Comparison of ENCODE assay signal across 1 cellular context in the genomic region with DNA sequence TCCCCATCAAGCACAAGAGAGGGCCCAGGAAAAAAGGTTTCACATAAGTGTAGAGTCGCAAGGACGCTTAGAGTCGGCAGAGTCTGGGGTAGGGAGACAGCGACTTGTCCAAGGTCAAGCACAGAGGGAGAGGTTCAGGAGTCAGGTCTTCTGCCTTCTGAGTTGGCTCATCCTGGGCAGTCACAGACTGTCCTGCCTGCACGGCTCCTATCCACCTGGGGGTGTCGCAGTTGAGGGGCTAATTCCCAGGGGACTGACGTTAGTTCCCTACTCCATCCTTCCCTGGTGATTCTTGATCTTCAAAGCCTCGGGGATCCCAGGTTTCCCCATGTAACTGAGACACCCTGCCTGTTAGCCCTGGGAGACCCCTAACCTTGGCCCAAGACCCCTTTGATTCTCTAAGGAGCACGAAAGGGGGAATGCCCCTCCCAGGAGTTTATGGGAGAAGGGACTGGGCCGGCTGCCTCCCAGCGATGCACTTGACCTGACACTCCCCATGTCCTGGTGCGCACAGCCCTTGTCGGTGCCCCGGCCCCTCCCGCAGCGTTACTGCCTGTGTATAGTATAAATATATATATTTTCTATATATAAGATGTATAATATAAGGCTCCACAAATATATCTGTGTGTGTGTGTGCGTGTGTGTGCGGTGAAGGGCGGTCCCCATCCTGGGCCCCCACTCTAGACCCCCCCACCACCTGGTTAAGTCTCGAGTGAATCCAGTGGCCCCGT.
A peak's percentile ranks its signal among the peaks of the same experiment; 100 is the strongest.
TF ChIP-seq lines count a peak whose summit lies in the region.

No MANE protein-coding gene starts in this region.

TF ChIP-seq in HepG2, 621 proteins besides CTCF, POLR2A, EP300 and RAD21:
- TF ChIP-seq SATB2 (CRISPR knock-in tag; IDR thresholded peaks at IDR 0.05) (no peak), FOXK2 (IDR thresholded peaks at IDR 0.05) (no peak), ZNF205 (CRISPR knock-in tag; IDR thresholded peaks at IDR 0.05) (no peak), SMAD9 (CRISPR knock-in tag; IDR thresholded peaks at IDR 0.05) (no peak), SYNCRIP (IDR thresholded peaks at IDR 0.05; ENCODE audit: insufficient read depth, low read depth, low read length) (no peak), ZNF460 (CRISPR knock-in tag; IDR thresholded peaks at IDR 0.05; ENCODE audit: borderline replicate concordance) (no peak), GATAD1 (CRISPR knock-in tag; IDR thresholded peaks at IDR 0.05) (no peak), CHCHD3 (CRISPR knock-in tag; IDR thresholded peaks at IDR 0.05) (no peak), ZNF781 (CRISPR knock-in tag; IDR thresholded peaks at IDR 0.05; ENCODE audit: borderline replicate concordance, not compliant biosample characterization) (no peak), YY1 (IDR thresholded peaks at IDR 0.05; ENCODE audit: insufficient read depth, insufficient replicate concordance, low read depth, low read length) (no peak), SMC3 (IDR thresholded peaks at IDR 0.05; ENCODE audit: low read length) (peak; percentile 51; the same call in 1 of the 2 replicates), ZNF496 (CRISPR knock-in tag; IDR thresholded peaks at IDR 0.05; ENCODE audit: insufficient replicate concordance) (no peak), STAG1 (CRISPR knock-in tag; IDR thresholded peaks at IDR 0.05) (peak; percentile 41; the same call in 1 of the 2 replicates), XRCC5 (optimal IDR thresholded peaks at IDR 0.05; ENCODE audit: low read length) (peak; percentile 50), ZKSCAN8 (CRISPR knock-in tag; IDR thresholded peaks at IDR 0.05; ENCODE audit: borderline replicate concordance) (no peak), ZNF574 (CRISPR knock-in tag; IDR thresholded peaks at IDR 0.05) (peak; percentile 27; the same call in 1 of the 2 replicates), ZNF562 (CRISPR knock-in tag; IDR thresholded peaks at IDR 0.05; ENCODE audit: borderline replicate concordance) (no peak), HIVEP1 (CRISPR knock-in tag; IDR thresholded peaks at IDR 0.05) (no peak), GMEB2 (CRISPR knock-in tag; IDR thresholded peaks at IDR 0.05; ENCODE audit: low read depth) (no peak), ZNF709 (CRISPR knock-in tag; IDR thresholded peaks at IDR 0.05) (no peak), ZNF816 (CRISPR knock-in tag; IDR thresholded peaks at IDR 0.05; ENCODE audit: borderline replicate concordance) (no peak), NKX3-1 (CRISPR knock-in tag; IDR thresholded peaks at IDR 0.05) (no peak), KLF11 (CRISPR knock-in tag; IDR thresholded peaks at IDR 0.05) (no peak), ZBTB8A (CRISPR knock-in tag; IDR thresholded peaks at IDR 0.05; ENCODE audit: borderline replicate concordance, low read depth) (no peak), ZNF879 (CRISPR knock-in tag; IDR thresholded peaks at IDR 0.05) (no peak), CREBL2 (CRISPR knock-in tag; IDR thresholded peaks at IDR 0.05; ENCODE audit: borderline replicate concordance) (no peak), ZNF75D (CRISPR knock-in tag; IDR thresholded peaks at IDR 0.05; ENCODE audit: borderline replicate concordance) (no peak), CC2D1A (CRISPR knock-in tag; IDR thresholded peaks at IDR 0.05) (no peak), TMF1 (CRISPR knock-in tag; IDR thresholded peaks at IDR 0.05; ENCODE audit: low read depth) (no peak), ZNF597 (CRISPR knock-in tag; IDR thresholded peaks at IDR 0.05) (no peak), BHLHE40 (IDR thresholded peaks at IDR 0.05; ENCODE audit: low read length) (no peak)
- TF ChIP-seq, protein P1, sequence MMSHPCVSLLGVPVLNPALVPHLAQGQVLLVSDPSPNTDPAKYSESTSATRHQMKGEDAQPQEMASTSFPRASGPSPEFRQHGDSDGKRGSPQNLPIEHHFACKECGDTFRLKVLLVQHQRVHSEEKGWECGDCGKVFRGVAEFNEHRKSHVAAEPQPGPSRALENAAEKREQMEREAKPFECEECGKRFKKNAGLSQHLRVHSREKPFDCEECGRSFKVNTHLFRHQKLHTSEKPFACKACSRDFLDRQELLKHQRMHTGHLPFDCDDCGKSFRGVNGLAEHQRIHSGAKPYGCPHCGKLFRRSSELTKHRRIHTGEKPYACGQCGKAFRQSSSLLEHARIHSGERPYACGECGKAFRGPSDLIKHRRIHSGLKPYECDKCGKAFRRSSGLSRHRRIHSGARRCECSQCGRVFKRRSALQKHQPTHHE (CRISPR knock-in tag; IDR thresholded peaks at IDR 0.05; ENCODE audit: borderline replicate concordance): no peak
- TF ChIP-seq, protein P2, sequence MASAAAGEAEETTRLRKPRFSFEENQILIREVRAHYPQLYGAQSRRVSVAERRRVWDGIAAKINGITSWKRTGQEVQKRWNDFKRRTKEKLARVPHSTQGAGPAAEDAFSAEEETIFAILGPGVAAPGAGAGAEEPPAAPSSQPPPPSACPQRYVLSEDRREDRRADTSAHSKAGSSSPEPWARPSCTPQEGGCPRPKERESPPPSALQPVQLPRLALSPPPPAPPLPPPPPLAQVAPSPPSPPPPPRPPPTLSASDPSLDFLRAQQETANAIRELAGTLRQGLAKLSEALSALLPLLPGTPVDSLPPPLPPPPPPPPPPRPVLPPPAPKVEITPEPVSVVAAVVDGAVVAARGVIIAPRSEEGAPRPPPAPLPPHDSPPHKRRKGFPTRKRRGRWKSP (CRISPR knock-in tag; IDR thresholded peaks at IDR 0.05): no peak
- TF ChIP-seq, protein P3, sequence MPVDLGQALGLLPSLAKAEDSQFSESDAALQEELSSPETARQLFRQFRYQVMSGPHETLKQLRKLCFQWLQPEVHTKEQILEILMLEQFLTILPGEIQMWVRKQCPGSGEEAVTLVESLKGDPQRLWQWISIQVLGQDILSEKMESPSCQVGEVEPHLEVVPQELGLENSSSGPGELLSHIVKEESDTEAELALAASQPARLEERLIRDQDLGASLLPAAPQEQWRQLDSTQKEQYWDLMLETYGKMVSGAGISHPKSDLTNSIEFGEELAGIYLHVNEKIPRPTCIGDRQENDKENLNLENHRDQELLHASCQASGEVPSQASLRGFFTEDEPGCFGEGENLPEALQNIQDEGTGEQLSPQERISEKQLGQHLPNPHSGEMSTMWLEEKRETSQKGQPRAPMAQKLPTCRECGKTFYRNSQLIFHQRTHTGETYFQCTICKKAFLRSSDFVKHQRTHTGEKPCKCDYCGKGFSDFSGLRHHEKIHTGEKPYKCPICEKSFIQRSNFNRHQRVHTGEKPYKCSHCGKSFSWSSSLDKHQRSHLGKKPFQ (CRISPR knock-in tag; IDR thresholded peaks at IDR 0.05; ENCODE audit: insufficient replicate concordance): no peak
